ENCODE assay signal across 8 cellular contexts in genomic region chr2:43611987-43612894, GRCh38. TPM values are rescaled to one million over a fixed set of nuclear protein-coding genes. Genes with fewer than 3 reads are reported as not detected.
DNase-seq lines count a peak whose midpoint lies in the region; ATAC-seq and TF ChIP-seq lines count a peak whose summit lies in the region.

No MANE protein-coding gene starts in this region.

- no peak overlapping the region for H3K4me2 ChIP-seq in GM23248 (ENCODE audit: unreplicated experiment)

- no peaks in the 10 kb centered on the region for H3F3A ChIP-seq in GM23248 (ENCODE audit: insufficient read depth)

- no peak for TF ChIP-seq POLR2A in spleen (IDR thresholded peaks at IDR 0.05)

- H3K4me3 Mint-ChIP-seq in Calu3 (ENCODE audit: low read depth, unreplicated experiment), result no peak overlapping the region

- intact Hi-C loops in Calu3 (cut with micrococcal nuclease; ENCODE audit: unreplicated experiment) (loop anchor here (10.0 kb wide), 1 partner anchor 143 kb away; no protein-coding TSS in a partner anchor), spleen (cut with DNase I; ENCODE audit: low total_unique reads) (no loop called here)

- CTCF ChIA-PET in Calu3 (lab: Charles Lee), result interaction anchor here (0.5 kb wide), 1 partner anchor 80 kb away, joined by 6 read pairs; no protein-coding TSS in a partner anchor

- peaks cover 10% of the 10 kb centered on the region for H3K4me1 Mint-ChIP-seq in Calu3 (ENCODE audit: low read depth, unreplicated experiment)

- H3K9me3 ChIP-seq in GM23248 (ENCODE audit: low read depth), result no peaks in the 10 kb centered on the region
- H3K9me3 ChIP-seq in spleen, result no peaks in the 10 kb centered on the region

- no peaks in the 10 kb centered on the region for H3K4me1 ChIP-seq in GM23248 (ENCODE audit: insufficient read depth)
- H3K4me1 ChIP-seq in spleen, result peaks cover 0 to 13% (median 3%) of the 10 kb centered on the region in 6 donors

- H3K27ac ChIP-seq in GM23248, result no peak overlapping the region
- H3K27ac ChIP-seq in spleen, result no peak overlapping the region

- peak; percentile 82 for DNase-seq in Calu3
- peak; percentile 78 for DNase-seq in GM23248
- peak; percentile 33 for DNase-seq in NCI-H128 (lab: John Stamatoyannopoulos, UW; ENCODE audit: unreplicated experiment)
- DNase-seq in T-helper 2 cell, result peak in 4 of 5 experiments; percentile 29 to 85 (median 54)
- DNase-seq in amniotic epithelial cell (ENCODE audit: low read depth), result peak; percentile 59
- peak; percentile 48 for DNase-seq in hepatic stellate cell (ENCODE audit: low spot score)
- DNase-seq in spleen, result no peak

- in situ Hi-C loops in GM23248 (cut with MboI), result loop anchor here (10.0 kb wide), 1 partner anchor 263 kb away; no protein-coding TSS in a partner anchor

- no peaks in the 10 kb centered on the region for H3K9me3 Mint-ChIP-seq in Calu3 (ENCODE audit: low read depth, unreplicated experiment)

- BruUV-seq in Calu3 (replicated peaks; lab: Mats Ljungman, UMichigan), result no TSS peak

- H2AFZ ChIP-seq in GM23248, result no peak overlapping the region

- no peaks in the 10 kb centered on the region for H4K20me1 ChIP-seq in GM23248 (ENCODE audit: insufficient read depth)

- H3K4me3 ChIP-seq in GM23248 (no peak overlapping the region), spleen (no peak overlapping the region)

- no peak for ATAC-seq in GM19351 (IDR thresholded peaks at IDR 0.05; ENCODE audit: unreplicated experiment)

- H3K27ac Mint-ChIP-seq in Calu3 (ENCODE audit: unreplicated experiment), result peak overlapping the region; percentile 17

- TF ChIP-seq CTCF in Calu3 (IDR thresholded peaks at IDR 0.05; ENCODE audit: unreplicated experiment), result peak; percentile 75
- peak; percentile 51 to 83 (median 74) for TF ChIP-seq CTCF in spleen (IDR thresholded peaks at IDR 0.05 in 8 of 11, conservative IDR thresholded peaks at IDR 0.05 in 3 of 11)

- no peak overlapping the region for H3K9ac ChIP-seq in GM23248

- no peaks in the 10 kb centered on the region for H3K27me3 Mint-ChIP-seq in Calu3 (ENCODE audit: unreplicated experiment)

- WGBS in GM23248 (ENCODE audit: low coverage in 1 of 2, low lambda C conversion rate in 2 of 2, missing lambda C conversion rate in 2 of 2), 2 experiments, result 43 to 48% methylated on average over 12 to 14 of the region's 14 CpGs
- WGBS in spleen, 5 donors, result 59 to 64% (median 62%) methylated on average over 13 to 14 of the region's 14 CpGs

- H3K27me3 ChIP-seq in GM23248 (replicated peaks; ENCODE audit: insufficient read depth) (no peaks in the 10 kb centered on the region), spleen (replicated peaks in 1 of 7) (no peaks in the 10 kb centered on the region)

- no peaks in the 10 kb centered on the region for H3K79me2 ChIP-seq in GM23248 (ENCODE audit: insufficient read depth)

- no peaks in the 10 kb centered on the region for H3K9me2 ChIP-seq in GM23248 (ENCODE audit: insufficient read depth)

- H3K36me3 Mint-ChIP-seq in Calu3 (ENCODE audit: insufficient read depth, unreplicated experiment), result no peaks in the 10 kb centered on the region

- H3K36me3 ChIP-seq in GM23248 (ENCODE audit: low read depth), result no peaks in the 10 kb centered on the region
- no peaks in the 10 kb centered on the region for H3K36me3 ChIP-seq in spleen

RNA-seq across cellular contexts. Expression of gene THADA, which starts 16.4 kb away (rescaled TPM):
- 35.5 and 39.9 TPM in 2 replicates for total RNA-seq in Calu3 (2022)
- total RNA-seq in GM23248 (2014; rRNA removed; shearing (Covaris generic)), result 15.2 and 15.8 TPM in 2 replicates
- polyA plus RNA-seq in GM23248 (2016; fragmentation: Nextera tagmentation; extraction: Ambion mirVana), result 11.0 and 14.1 TPM in 2 replicates
- total RNA-seq in spleen, result 10 to 100 TPM; 37.0 to 51.3 (median 43.5) TPM
- polyA plus RNA-seq in spleen, result 10 to 100 TPM; 14.2 to 16.2 (median 15.5) TPM

RNA-seq across cellular contexts. Expression of gene PLEKHH2, which starts 24.8 kb away (rescaled TPM):
- 20.7 and 21.2 TPM in 2 replicates for total RNA-seq in Calu3 (2022)
- total RNA-seq in GM23248 (2014; rRNA removed; shearing (Covaris generic)), result 1.6 and 2.2 TPM in 2 replicates
- polyA plus RNA-seq in GM23248 (2016; fragmentation: Nextera tagmentation; extraction: Ambion mirVana), result 0.90 and 1.1 TPM in 2 replicates
- total RNA-seq in spleen, result 10 to 100 TPM; 12.3 to 21.9 (median 17.3) TPM
- polyA plus RNA-seq in spleen, result 1 to 10 TPM in 2 of 3 donors, under 1 TPM in 1; 0.91 to 2.3 (median 1.3) TPM
